ENCODE assay signal across 1 cellular context in the genomic region with DNA sequence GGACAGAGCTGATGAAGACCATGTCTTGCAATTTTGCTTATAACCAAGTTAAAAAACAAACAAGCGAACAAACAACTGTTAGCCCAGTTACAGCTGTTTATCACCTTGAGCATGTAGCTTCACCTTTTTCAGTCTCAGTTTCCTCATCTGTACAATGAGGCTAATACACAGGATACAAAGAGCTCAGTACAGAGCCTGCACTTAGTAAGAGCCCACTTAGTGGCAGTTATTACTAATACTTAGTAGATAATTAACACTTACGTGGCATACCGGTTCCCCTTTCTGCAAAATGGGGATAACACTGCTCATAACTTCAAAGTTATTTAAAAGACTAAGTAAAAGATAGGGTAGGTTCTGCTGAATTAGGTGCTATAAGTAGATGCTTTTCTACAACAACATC.
TF ChIP-seq lines count a peak whose summit lies in the region.

No MANE protein-coding gene starts in this region.

TF ChIP-seq in GM12878, 131 proteins besides CTCF, POLR2A, EP300 and RAD21 (continued from another document):
- TF ChIP-seq PML (IDR thresholded peaks at IDR 0.05; ENCODE audit: low read length): no peak
- TF ChIP-seq MTA3 (IDR thresholded peaks at IDR 0.05; ENCODE audit: borderline replicate concordance, low read length): no peak
- TF ChIP-seq, protein P1, sequence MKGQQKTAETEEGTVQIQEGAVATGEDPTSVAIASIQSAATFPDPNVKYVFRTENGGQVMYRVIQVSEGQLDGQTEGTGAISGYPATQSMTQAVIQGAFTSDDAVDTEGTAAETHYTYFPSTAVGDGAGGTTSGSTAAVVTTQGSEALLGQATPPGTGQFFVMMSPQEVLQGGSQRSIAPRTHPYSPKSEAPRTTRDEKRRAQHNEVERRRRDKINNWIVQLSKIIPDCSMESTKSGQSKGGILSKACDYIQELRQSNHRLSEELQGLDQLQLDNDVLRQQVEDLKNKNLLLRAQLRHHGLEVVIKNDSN (IDR thresholded peaks at IDR 0.05; ENCODE audit: borderline replicate concordance, extremely low read length, insufficient read depth, low read depth, low read length): no peak
- TF ChIP-seq, protein P2, sequence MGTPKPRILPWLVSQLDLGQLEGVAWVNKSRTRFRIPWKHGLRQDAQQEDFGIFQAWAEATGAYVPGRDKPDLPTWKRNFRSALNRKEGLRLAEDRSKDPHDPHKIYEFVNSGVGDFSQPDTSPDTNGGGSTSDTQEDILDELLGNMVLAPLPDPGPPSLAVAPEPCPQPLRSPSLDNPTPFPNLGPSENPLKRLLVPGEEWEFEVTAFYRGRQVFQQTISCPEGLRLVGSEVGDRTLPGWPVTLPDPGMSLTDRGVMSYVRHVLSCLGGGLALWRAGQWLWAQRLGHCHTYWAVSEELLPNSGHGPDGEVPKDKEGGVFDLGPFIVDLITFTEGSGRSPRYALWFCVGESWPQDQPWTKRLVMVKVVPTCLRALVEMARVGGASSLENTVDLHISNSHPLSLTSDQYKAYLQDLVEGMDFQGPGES (IDR thresholded peaks at IDR 0.05): no peak
- 0 out of 2 replicates have a peak, but pooled peaks have one; percentile 23 for TF ChIP-seq ATF7 (IDR thresholded peaks at IDR 0.05; ENCODE audit: low read depth)
- TF ChIP-seq, protein P3, sequence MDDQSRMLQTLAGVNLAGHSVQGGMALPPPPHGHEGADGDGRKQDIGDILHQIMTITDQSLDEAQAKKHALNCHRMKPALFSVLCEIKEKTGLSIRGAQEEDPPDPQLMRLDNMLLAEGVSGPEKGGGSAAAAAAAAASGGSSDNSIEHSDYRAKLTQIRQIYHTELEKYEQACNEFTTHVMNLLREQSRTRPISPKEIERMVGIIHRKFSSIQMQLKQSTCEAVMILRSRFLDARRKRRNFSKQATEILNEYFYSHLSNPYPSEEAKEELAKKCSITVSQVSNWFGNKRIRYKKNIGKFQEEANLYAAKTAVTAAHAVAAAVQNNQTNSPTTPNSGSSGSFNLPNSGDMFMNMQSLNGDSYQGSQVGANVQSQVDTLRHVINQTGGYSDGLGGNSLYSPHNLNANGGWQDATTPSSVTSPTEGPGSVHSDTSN (IDR thresholded peaks at IDR 0.05; ENCODE audit: insufficient replicate concordance, low read depth, low read length): no peak
- no peak for TF ChIP-seq NR2C2 (IDR thresholded peaks at IDR 0.05; ENCODE audit: borderline replicate concordance, control insufficient read depth, insufficient read length, low read depth)
- TF ChIP-seq, protein P4, sequence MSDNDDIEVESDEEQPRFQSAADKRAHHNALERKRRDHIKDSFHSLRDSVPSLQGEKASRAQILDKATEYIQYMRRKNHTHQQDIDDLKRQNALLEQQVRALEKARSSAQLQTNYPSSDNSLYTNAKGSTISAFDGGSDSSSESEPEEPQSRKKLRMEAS (IDR thresholded peaks at IDR 0.05; ENCODE audit: low read depth, low read length): no peak
- TF ChIP-seq POLR2AphosphoS5 (IDR thresholded peaks at IDR 0.05; ENCODE audit: low read length): no peak
- no peak for TF ChIP-seq RFX5 (IDR thresholded peaks at IDR 0.05; ENCODE audit: low read depth, low read length)
- no peak for TF ChIP-seq IKZF2 (IDR thresholded peaks at IDR 0.05)
TF ChIP-seq in GM12878: peak in this region for 6.
